In genomic region chr17:17723354-17724261, GRCh38 we compare ENCODE assay signal across 8 cellular contexts. TPM values are rescaled to one million over a fixed set of nuclear protein-coding genes. Genes with fewer than 3 reads are reported as not detected.
DNase-seq lines count a peak whose midpoint lies in the region; ATAC-seq and TF ChIP-seq lines count a peak whose summit lies in the region.

No MANE protein-coding gene starts in this region.

- peaks cover 24% of the 10 kb centered on the region for H3K27me3 Mint-ChIP-seq in activated CD4-positive, alpha-beta T cell treated with anti-CD3 and anti-CD28 coated beads for 36 hours
- peaks cover 38% of the 10 kb centered on the region for H3K27me3 Mint-ChIP-seq in stimulated activated memory B cell treated with anti-CD40 and anti-IgM and Interleukin-4, amounts not matched to agents 10 μg/mL and 1 μg/mL and 100 μg/mL, for 72 hours

- H3K36me3 Mint-ChIP-seq in activated CD4-positive, alpha-beta T cell treated with anti-CD3 and anti-CD28 coated beads for 36 hours (ENCODE audit: low read depth): peaks cover 2% of the 10 kb centered on the region
- peaks cover 6% of the 10 kb centered on the region for H3K36me3 Mint-ChIP-seq in stimulated activated memory B cell treated with anti-CD40 and anti-IgM and Interleukin-4, amounts not matched to agents 10 μg/mL and 1 μg/mL and 100 μg/mL, for 72 hours

- intact Hi-C loops in activated CD4-positive, alpha-beta T cell treated with anti-CD3 and anti-CD28 coated beads for 36 hours (cut with DNase I, micrococcal nuclease): loop anchor here (2.0 kb wide), 2 partner anchors 41 to 43 kb away; partner anchors contain the start of gene RAI1 (in 1 of the 2)
- intact Hi-C loops in right lobe of liver (cut with DNase I): no loop called here

- H3K4me3 ChIP-seq in right lobe of liver: peak overlapping the region; percentile 25 to 39 (median 25)
- no peak overlapping the region for H3K4me3 ChIP-seq in SJCRH30

- POLR2A ChIA-PET in activated CD4-positive, alpha-beta T cell treated with anti-CD3 and anti-CD28 coated beads for 36 hours (lab: Charles Lee): no interaction called here

- H3K9me3 Mint-ChIP-seq in activated CD4-positive, alpha-beta T cell treated with anti-CD3 and anti-CD28 coated beads for 36 hours (ENCODE audit: low read depth): no peaks in the 10 kb centered on the region
- H3K9me3 Mint-ChIP-seq in stimulated activated memory B cell treated with anti-CD40 and anti-IgM and Interleukin-4, amounts not matched to agents 10 μg/mL and 1 μg/mL and 100 μg/mL, for 72 hours: no peaks in the 10 kb centered on the region

- peak overlapping the region; percentile 54 for H3K27ac ChIP-seq in cingulate gyrus (ENCODE audit: low read depth, low read length)
- H3K27ac ChIP-seq in right lobe of liver: peak overlapping the region in 2 of 3 donors; percentile 40 to 67
- H3K27ac ChIP-seq in SJCRH30: no peak overlapping the region

- 37% methylated on average over 59 of the region's 103 CpGs for WGBS in right lobe of liver (ENCODE audit: insufficient coverage, low coverage, low lambda C conversion rate, missing lambda C conversion rate)

- peaks cover 40% of the 10 kb centered on the region for H3K4me1 Mint-ChIP-seq in activated CD4-positive, alpha-beta T cell treated with anti-CD3 and anti-CD28 coated beads for 36 hours
- peaks cover 48% of the 10 kb centered on the region for H3K4me1 Mint-ChIP-seq in stimulated activated memory B cell treated with anti-CD40 and anti-IgM and Interleukin-4, amounts not matched to agents 10 μg/mL and 1 μg/mL and 100 μg/mL, for 72 hours

- peak overlapping the region; percentile 73 for H3K4me3 Mint-ChIP-seq in activated CD4-positive, alpha-beta T cell treated with anti-CD3 and anti-CD28 coated beads for 36 hours
- H3K4me3 Mint-ChIP-seq in stimulated activated memory B cell treated with anti-CD40 and anti-IgM and Interleukin-4, amounts not matched to agents 10 μg/mL and 1 μg/mL and 100 μg/mL, for 72 hours: peak overlapping the region; percentile 88

- H3K4me1 ChIP-seq in right lobe of liver (no peaks in the 10 kb centered on the region), SJCRH30 (no peaks in the 10 kb centered on the region; the same call in 1 of the 2 replicates)

- peak; percentile 64 for DNase-seq in activated CD4-positive, alpha-beta T cell treated with anti-CD3 and anti-CD28 coated beads for 36 hours
- no peak for DNase-seq in activated CD4-positive, alpha-beta T cell treated with anti-CD3 and anti-CD28 coated beads for 1 hour
- DNase-seq in T follicular helper cell (ENCODE audit: low read depth): peak; percentile 9
- no peak for DNase-seq in right lobe of liver
- DNase-seq in SJCRH30: no peak

- no peak for TF ChIP-seq CTCF in right lobe of liver (IDR thresholded peaks at IDR 0.05)

- no peaks in the 10 kb centered on the region for H3K9me3 ChIP-seq in right lobe of liver
- H3K9me3 ChIP-seq in SJCRH30 (replicated peaks): 0 out of 2 replicates have a peak, but pooled peaks cover 3% of the 10 kb centered on the region

- no peaks in the 10 kb centered on the region for H3K27me3 ChIP-seq in right lobe of liver
- no peaks in the 10 kb centered on the region for H3K27me3 ChIP-seq in SJCRH30

- ATAC-seq in activated CD4-positive, alpha-beta T cell treated with anti-CD3 and anti-CD28 coated beads for 36 hours: peak; percentile 69
- ATAC-seq in right lobe of liver (peak in 1 of 4 donors; percentile 14), HG02588 (IDR thresholded peaks at IDR 0.05; ENCODE audit: unreplicated experiment) (no peak)
- no peak for ATAC-seq in stimulated activated memory B cell treated with anti-CD40 and anti-IgM and Interleukin-4, amounts not matched to agents 10 μg/mL and 1 μg/mL and 100 μg/mL, for 72 hours

- no peak for TF ChIP-seq POLR2A in right lobe of liver (IDR thresholded peaks at IDR 0.05)

- CTCF ChIA-PET in activated CD4-positive, alpha-beta T cell treated with anti-CD3 and anti-CD28 coated beads for 36 hours (lab: Charles Lee): interaction anchor here (1.0 kb wide), 2 partner anchors 19 to 33 kb away, joined by 3 read pairs; no protein-coding TSS in a partner anchor

- H3K36me3 ChIP-seq in right lobe of liver (no peaks in the 10 kb centered on the region), SJCRH30 (peaks cover 30% of the 10 kb centered on the region)

- peak overlapping the region; percentile 19 for H3K27ac Mint-ChIP-seq in activated CD4-positive, alpha-beta T cell treated with anti-CD3 and anti-CD28 coated beads for 36 hours
- peak overlapping the region; percentile 34 for H3K27ac Mint-ChIP-seq in stimulated activated memory B cell treated with anti-CD40 and anti-IgM and Interleukin-4, amounts not matched to agents 10 μg/mL and 1 μg/mL and 100 μg/mL, for 72 hours

RNA-seq across cellular contexts. Expression of gene RAI1, which starts 42.4 kb away (rescaled TPM):
- total RNA-seq in activated CD4-positive, alpha-beta T cell treated with anti-CD3 and anti-CD28 coated beads for 36 hours: 10 to 100 TPM; 13.6 to 16.4 TPM
- 10 to 100 TPM in 2 of 6 experiments, 1 to 10 TPM in 4; 6.1 to 14.5 (median 8.4) TPM for total RNA-seq in right lobe of liver
- 63.6 and 72.2 TPM in 2 replicates for total RNA-seq in SJCRH30 (2014; rRNA removed; shearing (Covaris generic))

Comparison
In these comparisons a context has a peak if more than half of its experiments do, and no peak if none do; other contexts are left out.
1. DNase-seq: peak in activated CD4-positive, alpha-beta T cell treated with anti-CD3 and anti-CD28 coated beads for 36 hours (single experiment) and T follicular helper cell (single experiment); none in activated CD4-positive, alpha-beta T cell treated with anti-CD3 and anti-CD28 coated beads for 1 hour (single experiment), right lobe of liver (0 of 3) and SJCRH30 (0 of 2).
2. intact Hi-C loops: an anchor here in activated CD4-positive, alpha-beta T cell treated with anti-CD3 and anti-CD28 coated beads for 36 hours (2.0 kb wide); none called in right lobe of liver.